In the genomic region with DNA sequence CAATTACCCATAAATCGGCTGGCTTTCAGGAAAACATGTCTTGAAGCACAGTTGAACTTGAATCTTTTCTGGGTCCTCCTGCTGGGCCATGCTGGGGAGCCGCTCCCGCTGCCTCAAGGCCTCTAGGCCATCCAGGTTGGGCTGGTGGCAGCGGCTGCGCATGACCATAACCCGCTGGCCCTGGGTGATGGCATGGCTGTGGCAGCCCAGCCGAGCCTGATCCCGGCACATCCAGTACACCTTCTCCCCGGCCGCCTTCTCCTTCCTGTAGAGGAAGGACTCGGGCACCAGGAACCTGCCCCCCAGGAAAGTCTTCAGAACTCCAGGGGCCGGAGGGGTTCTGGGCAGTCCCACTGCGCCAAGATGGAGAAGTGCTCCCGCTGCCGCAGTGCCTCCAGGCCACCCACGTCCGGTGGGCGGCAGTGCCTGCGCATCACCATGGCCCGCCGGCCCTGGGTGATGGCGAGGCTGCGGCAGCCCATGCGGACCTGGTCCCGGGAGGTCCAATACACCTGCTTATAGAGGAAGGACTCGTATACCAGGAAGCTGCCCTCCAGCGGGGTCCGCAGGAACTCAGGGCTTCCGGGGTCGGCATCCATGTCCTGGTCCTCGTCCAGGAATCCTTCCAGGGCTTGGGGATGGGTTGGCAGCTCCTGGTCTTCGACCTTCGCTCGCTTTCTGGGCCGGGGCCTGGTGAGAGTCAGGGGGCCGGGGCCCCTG, we compare ENCODE assay signal across 25 cellular contexts.
DNase-seq lines count a peak whose midpoint lies in the region; ATAC-seq and TF ChIP-seq lines count a peak whose summit lies in the region.
"Had no signal": no experiment of that assay in that cellular context is flagged by ENCODE, and none has a peak within 500 bp of the region (broad histone marks: within the 10 kb centered on the region; RNA-seq: fewer than 3 reads in every experiment).

No MANE protein-coding gene starts in this region.

- TF ChIP-seq CTCF in spleen (IDR thresholded peaks at IDR 0.05 in 8 of 11, conservative IDR thresholded peaks at IDR 0.05 in 3 of 11) (no peak), upper lobe of right lung (IDR thresholded peaks at IDR 0.05) (no peak)

- intact Hi-C loops in spleen (cut with DNase I; ENCODE audit: low total_unique reads) (no loop called here), upper lobe of right lung (cut with DNase I) (no loop called here)

- no peak overlapping the region for H3K4me3 ChIP-seq in H7 (ENCODE audit: insufficient read depth, low read depth, low read length)
- H3K4me3 ChIP-seq in spleen: no peak overlapping the region
- H3K4me3 ChIP-seq in upper lobe of right lung: no peak overlapping the region
- H3K4me3 ChIP-seq: MG63, SJCRH30 had no signal

- TF ChIP-seq POLR2A in spleen (IDR thresholded peaks at IDR 0.05): no peak
- TF ChIP-seq POLR2A in GM18505 (IDR thresholded peaks at IDR 0.05; ENCODE audit: borderline replicate concordance, extremely low read depth, insufficient read depth, insufficient read length): no peak

- DNase-seq in D341Med (ENCODE audit: low spot score): peak; percentile 25
- peak; percentile 18 for DNase-seq in H7
- DNase-seq in spleen: peak; percentile 67
- DNase-seq in upper lobe of right lung: no peak
- no peak for DNase-seq in Ammon's horn (ENCODE audit: low spot score)
- no peak for DNase-seq in activated T-cell treated with anti-CD3 and anti-CD28 coated beads for 4 hours
- DNase-seq: C1 segment of cervical spinal cord; DMS 273 treated with DMSO at 0.1 percent for 48 hours; DMS79; GF-D8; GOT3; HCEC 1CT; KG1; MG63; NCI-H1105 treated with DMSO at 0.1 percent for 48 hours; NCI-H1694; NCI-H2029 treated with DMSO at 0.1 percent for 48 hours; NCI-H446 treated with DMSO at 0.1 percent for 48 hours; NCI-H526; NCI-H82; NK-92 treated with Interleukin-12 subunit alpha and Interleukin-12 subunit beta, amount 100 ng/mL, for 24 hours; PC-3; SJCRH30 had no signal

- H3K27ac ChIP-seq in spleen: no peak overlapping the region
- no peak overlapping the region for H3K27ac ChIP-seq in upper lobe of right lung
- H3K27ac ChIP-seq: SJCRH30 had no signal

- no peaks in the 10 kb centered on the region for H3K9me3 ChIP-seq in spleen
- no peaks in the 10 kb centered on the region for H3K9me3 ChIP-seq in upper lobe of right lung
- H3K9me3 ChIP-seq: MG63, SJCRH30 had no signal

- H3K36me3 ChIP-seq in H7 (replicated peaks; ENCODE audit: control insufficient read depth, insufficient read depth, low read length) (no peaks in the 10 kb centered on the region), spleen (no peaks in the 10 kb centered on the region), upper lobe of right lung (no peaks in the 10 kb centered on the region)
- H3K36me3 ChIP-seq: MG63, SJCRH30 had no signal

- ATAC-seq in upper lobe of right lung (peak; percentile 37), GM18505 (IDR thresholded peaks at IDR 0.05; ENCODE audit: unreplicated experiment) (no peak)
- ATAC-seq: PC-3, Right ventricle myocardium inferior had no signal

- WGBS in spleen, 5 donors: 93 to 99% (median 95%) methylated on average over 6 to 36 of the region's 36 CpGs

- no peaks in the 10 kb centered on the region for H3K4me1 ChIP-seq in spleen
- H3K4me1 ChIP-seq in upper lobe of right lung: no peaks in the 10 kb centered on the region
- H3K4me1 ChIP-seq: SJCRH30 had no signal

- H3K27me3 ChIP-seq in H7 (ENCODE audit: control insufficient read depth, insufficient read depth, low read length) (no peaks in the 10 kb centered on the region), spleen (replicated peaks in 1 of 7) (no peaks in the 10 kb centered on the region), upper lobe of right lung (no peaks in the 10 kb centered on the region)
- H3K27me3 ChIP-seq: MG63, SJCRH30 had no signal

Comparison
In these comparisons a context has a peak if more than half of its experiments do, and no peak if none do; other contexts are left out.
1. DNase-seq: peak in D341Med (single experiment), H7 (single experiment) and spleen (single experiment); none in upper lobe of right lung (single experiment), Ammon's horn (single experiment) and activated T-cell treated with anti-CD3 and anti-CD28 coated beads for 4 hours (single experiment).